ENCODE assay signal across 29 cellular contexts in genomic region chr10:1272079-1272478, GRCh38.
"Had no signal": no experiment of that assay in that cellular context is flagged by ENCODE, and none has a peak within 500 bp of the region (broad histone marks: within the 10 kb centered on the region; RNA-seq: fewer than 3 reads in every experiment).

No MANE protein-coding gene starts in this region.

- ATAC-seq: activated naive CD4-positive, alpha-beta T cell treated with anti-CD3 and anti-CD28 coated beads, Interleukin-2, amount 50 U/mL, for 72 hours; activated T-cell treated with anti-CD3 and anti-CD28 coated beads, Interleukin-2, amount 50 U/mL, for 4 hours; activated T-helper 17 cell treated with anti-CD3 and anti-CD28 coated beads, Interleukin-2, amount 50 U/mL, for 72 hours; gastrocnemius medialis; pancreas; sciatic nerve; stimulated activated memory B cell treated with anti-CD40 and anti-IgM and Interleukin-4, amounts not matched to agents 10 μg/mL and 1 μg/mL and 100 μg/mL, for 72 hours had no signal

- H3K27ac ChIP-seq: colonic mucosa, gastrocnemius medialis, pancreas, prostate gland, skin epidermis, vagina, VCaP had no signal

- H3K9me3 ChIP-seq: colonic mucosa, gastrocnemius medialis, pancreas, prostate gland, vagina had no signal

- H3K36me3 ChIP-seq: colonic mucosa, gastrocnemius medialis, pancreas, prostate gland, vagina had no signal

- H3K4me3 ChIP-seq: colonic mucosa, gastrocnemius medialis, pancreas, prostate gland, skin epidermis, vagina had no signal

- H3K4me1 ChIP-seq: colonic mucosa, gastrocnemius medialis, pancreas, prostate gland had no signal

- DNase-seq: activated CD4-positive, alpha-beta memory T cell treated with anti-CD3 and anti-CD28 coated beads for 36 hours; activated CD4-positive, alpha-beta T cell treated with anti-CD3 and anti-CD28 coated beads, Interleukin-2, amount 10 ng/mL, durations not matched to agents 24 days and 14 days; activated CD4-positive, CD25-positive, alpha-beta regulatory T cell treated with anti-CD3 and anti-CD28 coated beads, Interleukin-2, amount 50 U/mL, for 72 hours; activated naive CD4-positive, alpha-beta T cell; activated T-cell treated with anti-CD3 and anti-CD28 coated beads, Interleukin-2, amount 50 U/mL, for 4 hours; anterior cingulate cortex; cerebellar nuclear complex; colonic mucosa; effector CD8-positive, alpha-beta T cell; erythroblast; gastrocnemius medialis; glutamatergic neuron; mammary epithelial cell; naive B cell; nephron progenitor cell; pancreas; retina; stimulated activated CD4-positive, alpha-beta T cell treated with anti-CD3 and anti-CD28 coated beads, Interleukin-4, amount 100 ng/mL, for 4 hours; stimulated activated naive CD8-positive, alpha-beta T cell treated with anti-CD3 and anti-CD28 coated beads, Interleukin-15, amount 100 ng/mL, for 72 hours; substantia nigra; T-helper 2 cell had no signal
